In genomic region chr9:74107692-74108091, GRCh38 we compare ENCODE assay signal across 34 cellular contexts.
"Had no signal": no experiment of that assay in that cellular context is flagged by ENCODE, and none has a peak within 500 bp of the region (broad histone marks: within the 10 kb centered on the region; RNA-seq: fewer than 3 reads in every experiment).

No MANE protein-coding gene starts in this region.

- H3K4me3 ChIP-seq: adrenal gland, body of pancreas, breast epithelium had no signal

- H3K4me1 ChIP-seq: adrenal gland, body of pancreas, breast epithelium had no signal

- H3K9me3 ChIP-seq: adrenal gland, body of pancreas, breast epithelium had no signal

- H3K36me3 ChIP-seq: adrenal gland, brain microvascular endothelial cell, breast epithelium had no signal

- ATAC-seq: activated CD8-positive, alpha-beta T cell treated with anti-CD3 and anti-CD28 coated beads for 36 hours; activated naive CD4-positive, alpha-beta T cell treated with anti-CD3 and anti-CD28 coated beads, Interleukin-2, amount 50 U/mL, for 72 hours; activated T-cell treated with anti-CD3 and anti-CD28 coated beads, Interleukin-2, amount 50 U/mL, for 4 hours; activated T-cell treated with anti-CD3 and anti-CD28 coated beads, Interleukin-2, amount 50 U/mL, for 72 hours; activated T-helper 17 cell treated with anti-CD3 and anti-CD28 coated beads, Interleukin-2, amount 50 U/mL, for 72 hours; body of pancreas had no signal

- H3K27me3 ChIP-seq: adrenal gland, body of pancreas, brain microvascular endothelial cell, breast epithelium had no signal

- FAIRE-seq: astrocyte, TTC549 had no signal

- DNase-seq: activated B cell treated with CpG ODN at 0.5 μM for 24 hours; activated CD4-positive, alpha-beta memory T cell treated with anti-CD3 and anti-CD28 coated beads for 36 hours; activated CD4-positive, alpha-beta T cell treated with anti-CD3 and anti-CD28 coated beads for 4 hours; activated CD4-positive, alpha-beta T cell treated with anti-CD3 and anti-CD28 coated beads, Interleukin-2, amount 10 ng/mL, durations not matched to agents 24 days and 14 days; activated CD4-positive, alpha-beta T cell treated with anti-CD3 and anti-CD28 coated beads, Interleukin-2, amount 50 U/mL, for 1 hour; activated CD4-positive, alpha-beta T cell treated with anti-CD3 and anti-CD28 coated beads, Interleukin-2, amount 50 U/mL, for 4 hours; activated CD4-positive, CD25-positive, alpha-beta regulatory T cell treated with anti-CD3 and anti-CD28 coated beads, Interleukin-2, amount 50 U/mL, for 72 hours; activated CD8-positive, alpha-beta memory T cell treated with anti-CD3 and anti-CD28 coated beads, Interleukin-2, amount 50 U/mL, for 4 hours; activated CD8-positive, alpha-beta T cell treated with anti-CD3 and anti-CD28 coated beads for 36 hours; activated effector memory CD4-positive, alpha-beta T cell treated with anti-CD3 and anti-CD28 coated beads, Interleukin-2, amount 50 U/mL, for 16 hours; activated gamma-delta T cell treated with Interleukin-2 at 50 U/mL for 16 hours; activated naive CD4-positive, alpha-beta T cell; activated naive CD4-positive, alpha-beta T cell treated with anti-CD3 and anti-CD28 coated beads for 36 hours; activated naive CD4-positive, alpha-beta T cell treated with anti-CD3 and anti-CD28 coated beads, Interleukin-2, amount 50 U/mL, for 16 hours; activated naive CD8-positive, alpha-beta T cell treated with anti-CD3 and anti-CD28 coated beads for 36 hours; activated T-cell treated with anti-CD3 and anti-CD28 coated beads for 4 hours; activated T-cell treated with anti-CD3 and anti-CD28 coated beads, Interleukin-2, amount 50 U/mL, for 1 hour; activated T-cell treated with anti-CD3 and anti-CD28 coated beads, Interleukin-2, amount 50 U/mL, for 4 hours; activated T-cell treated with anti-CD3 and anti-CD28 coated beads, Interleukin-2, amount 50 U/mL, for 72 hours; adrenal gland; amniotic stem cell; aorta; body of pancreas; brain microvascular endothelial cell; cerebellar nuclear complex; T-helper 1 cell; T-helper 2 cell; T-helper 9 cell had no signal

- H3K27ac ChIP-seq: adrenal gland, body of pancreas, brain microvascular endothelial cell, breast epithelium, VCaP had no signal
